20 cellular contexts compared by ENCODE assay signal in genomic region chr2:164447660-164448059, GRCh38.
"Had no signal": no experiment of that assay in that cellular context is flagged by ENCODE, and none has a peak within 500 bp of the region (broad histone marks: within the 10 kb centered on the region; RNA-seq: fewer than 3 reads in every experiment).

No MANE protein-coding gene starts in this region.

- H3K4me1 ChIP-seq: heart left ventricle, right atrium auricular region, stomach, transverse colon had no signal

- H3K36me3 ChIP-seq: heart left ventricle, right atrium auricular region, stomach, thoracic aorta, transverse colon had no signal

- H3K27ac Mint-ChIP-seq: naive B cell, nephron had no signal

- H3K9me3 ChIP-seq: heart left ventricle, right atrium auricular region, stomach, thoracic aorta, transverse colon had no signal

- H3K27ac ChIP-seq: coronary artery, heart left ventricle, right atrium auricular region, stomach, thoracic aorta, transverse colon had no signal

- H3K9me3 Mint-ChIP-seq: naive B cell, nephron had no signal

- DNase-seq: effector CD4-positive, alpha-beta T cell; heart left ventricle; hippocampal formation; left colon; left ventricle myocardium superior; mesenchymal stem cell; naive B cell; posterior cingulate gyrus; small intestine; stimulated activated CD4-positive, alpha-beta T cell treated with anti-CD3 and anti-CD28 coated beads, Interleukin-12 subunit alpha, Interleukin-12 subunit beta, amount 100 ng/mL, for 4 hours; stimulated activated naive CD4-positive, alpha-beta T cell; stomach; substantia nigra; transverse colon had no signal

- H3K4me1 Mint-ChIP-seq: naive B cell, nephron had no signal

- H3K4me3 ChIP-seq: coronary artery, heart left ventricle, lung, right atrium auricular region, stomach, thoracic aorta, transverse colon had no signal

- H3K27me3 Mint-ChIP-seq: naive B cell had no signal

- H3K27me3 ChIP-seq: heart left ventricle, right atrium auricular region, stomach, transverse colon had no signal

- H3K36me3 Mint-ChIP-seq: naive B cell had no signal

- ATAC-seq: esophagus mucosa, heart left ventricle, left colon, left ventricle myocardium superior had no signal

- H3K4me3 Mint-ChIP-seq: naive B cell, nephron had no signal
